7 cellular contexts compared by ENCODE assay signal in the genomic region with DNA sequence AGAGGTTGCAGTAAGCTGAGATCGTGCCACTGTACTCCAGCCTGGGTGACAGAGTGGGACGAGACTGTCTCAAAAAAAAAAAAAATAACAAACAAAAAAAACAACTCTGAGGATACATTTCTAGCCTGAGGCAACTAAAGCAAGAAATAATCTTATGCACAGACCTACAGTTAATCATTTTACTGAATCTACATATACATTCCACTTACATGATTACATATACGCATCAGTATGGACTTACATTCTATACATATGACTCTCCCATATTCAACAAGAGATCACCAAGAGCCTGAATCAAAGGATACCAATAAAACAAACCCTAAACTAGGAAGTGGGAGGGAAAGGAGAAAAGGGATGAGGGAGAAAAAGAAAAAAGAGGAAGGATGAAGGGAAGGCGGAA. TPM values are rescaled to one million over a fixed set of nuclear protein-coding genes. Genes with fewer than 3 reads are reported as not detected.
A peak's percentile ranks its signal among the peaks of the same experiment; 100 is the strongest.
DNase-seq lines count a peak whose midpoint lies in the region; ATAC-seq, FAIRE-seq and TF ChIP-seq lines count a peak whose summit lies in the region.

No MANE protein-coding gene starts in this region.

- H3K27me3 Mint-ChIP-seq in endodermal cell (ENCODE audit: insufficient read depth), result no peaks in the 10 kb centered on the region

- intact Hi-C loops in Panc1 (cut with micrococcal nuclease; ENCODE audit: unreplicated experiment) (no loop called here), psoas muscle (cut with DNase I) (loop anchor here (5.0 kb wide), 2 partner anchors 49 to 56 kb away; a partner anchor contains a TSS)

- POLR2A ChIA-PET in Panc1 (lab: Charles Lee), result interaction anchor here (0.9 kb wide), 1 partner anchor 8 kb away, joined by 4 read pairs; no protein-coding TSS in a partner anchor

- 93% methylated on average over 3 of the region's 4 CpGs; no CpG with 5 or more reads in 1 of the 2 experiments for WGBS in endodermal cell (ENCODE audit: insufficient coverage in 1 of 2, insufficient read length in 1 of 2), 2 experiments
- WGBS in psoas muscle, 3 donors, result 85 to 98% (median 92%) methylated on average over 4 of the region's 4 CpGs

- peaks cover 11% of the 10 kb centered on the region for H3K4me1 Mint-ChIP-seq in endodermal cell

- ATAC-seq in Panc1, result no peak
- no peak for ATAC-seq in psoas muscle

- H3K4me3 Mint-ChIP-seq in endodermal cell, result peak overlapping the region; percentile 92

- peaks cover 5% of the 10 kb centered on the region for H3K36me3 ChIP-seq in H7 (replicated peaks; ENCODE audit: control insufficient read depth, insufficient read depth, low read length)
- H3K36me3 ChIP-seq in Panc1 (ENCODE audit: control insufficient read depth, insufficient read depth, low read length), result no peaks in the 10 kb centered on the region
- H3K36me3 ChIP-seq in endodermal cell (ENCODE audit: control insufficient read depth, insufficient read depth, low read length), result peaks cover 41% of the 10 kb centered on the region
- peaks cover 0 to 29% of the 10 kb centered on the region in 2 donors for H3K36me3 ChIP-seq in psoas muscle (ENCODE audit: insufficient read depth in 1 of 2, low read depth in 1 of 2)

- H3K27ac Mint-ChIP-seq in endodermal cell, result peak overlapping the region; percentile 48

- in situ Hi-C loops in Panc1 (cut with HindIII; ENCODE audit: low pct_unique_long_range_greater_than_20kb, low sequenced_read_pairs), result no loop called here

- DNase-seq in H7, result no peak
- DNase-seq in Panc1 (ENCODE audit: low read depth, low spot score), result no peak
- no peak for DNase-seq in endodermal cell
- no peak for DNase-seq in psoas muscle
- DNase-seq in NCI-H69 (lab: John Stamatoyannopoulos, UW), result no peak
- DNase-seq in GM19239 (ENCODE audit: insufficient read length, low spot score), result no peak
- DNase-seq in CD1c-positive myeloid dendritic cell (ENCODE audit: extremely low spot score), result no peak

- TF ChIP-seq CTCF in Panc1 (IDR thresholded peaks at IDR 0.05) (no peak), endodermal cell (conservative IDR thresholded peaks at IDR 0.05) (no peak), psoas muscle (IDR thresholded peaks at IDR 0.05) (no peak)

- H3K4me1 ChIP-seq in Panc1 (ENCODE audit: control insufficient read depth, insufficient read depth, low read length) (peaks cover 2% of the 10 kb centered on the region; the same call in 1 of the 2 replicates), endodermal cell (ENCODE audit: control insufficient read depth, insufficient read depth, low read length) (no peaks in the 10 kb centered on the region), psoas muscle (peaks cover 15% of the 10 kb centered on the region)

- CTCF ChIA-PET in Panc1 (lab: Charles Lee), result interaction anchor here (0.7 kb wide), 1 partner anchor 8 kb away, joined by 7 read pairs; no protein-coding TSS in a partner anchor

- H3K4me3 ChIP-seq in H7 (ENCODE audit: insufficient read depth, low read depth, low read length) (peak overlapping the region; percentile 67; the same call in 1 of the 2 replicates), Panc1 (ENCODE audit: low read depth in 2 of 2, low read length in 2 of 2) (peak overlapping the region; percentile 55 to 99), endodermal cell (ENCODE audit: low read length) (peak overlapping the region; percentile 90), psoas muscle (peak overlapping the region; percentile 90)

- no peaks in the 10 kb centered on the region for H3K9me3 Mint-ChIP-seq in endodermal cell

- no peak for FAIRE-seq in GM19239 (lab: Jason Lieb, UNC)

- no peak overlapping the region for H3K9ac ChIP-seq in endodermal cell (ENCODE audit: extremely low read depth, low read length, poor library complexity, severe bottlenecking)

- BruUV-seq in Panc1 (replicated peaks; lab: Mats Ljungman, UMichigan), result no TSS peak

- H3K9me3 ChIP-seq in Panc1 (ENCODE audit: control insufficient read depth, insufficient read depth, low read depth, low read length) (no peaks in the 10 kb centered on the region), endodermal cell (ENCODE audit: control insufficient read depth, low read length) (no peaks in the 10 kb centered on the region), psoas muscle (no peaks in the 10 kb centered on the region)

- H3K36me3 Mint-ChIP-seq in endodermal cell (ENCODE audit: low read depth), result peaks cover 38% of the 10 kb centered on the region

- peak overlapping the region; percentile 88 for H3K27ac ChIP-seq in Panc1 (ENCODE audit: low read length)
- H3K27ac ChIP-seq in endodermal cell (ENCODE audit: low read depth, low read length), result no peak overlapping the region
- H3K27ac ChIP-seq in psoas muscle, result no peak overlapping the region

- H3K27me3 ChIP-seq in H7 (ENCODE audit: control insufficient read depth, insufficient read depth, low read length), result no peaks in the 10 kb centered on the region
- H3K27me3 ChIP-seq in Panc1 (ENCODE audit: control insufficient read depth, insufficient read depth, low read length), result no peaks in the 10 kb centered on the region
- H3K27me3 ChIP-seq in endodermal cell (ENCODE audit: control insufficient read depth, insufficient read depth, low read length, poor library complexity, severe bottlenecking), result no peaks in the 10 kb centered on the region
- no peaks in the 10 kb centered on the region for H3K27me3 ChIP-seq in psoas muscle (ENCODE audit: insufficient read depth in 3 of 3, low read length in 2 of 3)

RNA-seq across cellular contexts. Expression of a gene that starts 1.1 kb away (rescaled TPM):
- 54.9 and 58.1 TPM in 2 replicates for total RNA-seq in H7 (2014; rRNA removed; shearing (Covaris generic))
- total RNA-seq in Panc1 (2021; ENCODE audit: unreplicated experiment) (97.0 TPM), endodermal cell (10 to 100 TPM; 72.1 to 81.4 TPM), psoas muscle (10 to 100 TPM in 2 of 4 donors, 1 to 10 TPM in 2; 9.1 to 15.7 (median 12.2) TPM)
- 62.2 TPM for polyA plus RNA-seq in Panc1 (2012; ENCODE audit: insufficient read length)
- polyA plus RNA-seq in endodermal cell (2013, experiment 1 of 2), result 71.0 TPM
- polyA plus RNA-seq in endodermal cell (2013, experiment 2 of 2), result 64.7 TPM
- polyA plus RNA-seq in psoas muscle, result 10 to 100 TPM; 10.3 to 14.9 (median 11.4) TPM

RNA-seq across cellular contexts. Expression of a gene that starts 50.1 kb away (rescaled TPM):
- 2.8 and 3.2 TPM in 2 replicates for total RNA-seq in H7 (2014; rRNA removed; shearing (Covaris generic))
- total RNA-seq in Panc1 (2021; ENCODE audit: unreplicated experiment) (9.7 TPM), endodermal cell (1 to 10 TPM; 4.1 to 4.6 TPM), psoas muscle (1 to 10 TPM; 4.7 to 7.0 (median 5.8) TPM)
- 16.1 TPM for polyA plus RNA-seq in Panc1 (2012; ENCODE audit: insufficient read length)
- polyA plus RNA-seq in endodermal cell (2013, experiment 1 of 2), result 4.5 TPM
- 4.4 TPM for polyA plus RNA-seq in endodermal cell (2013, experiment 2 of 2)
- 10 to 100 TPM in 1 of 3 donors, 1 to 10 TPM in 2; 4.8 to 10.3 (median 5.0) TPM for polyA plus RNA-seq in psoas muscle

RNA-seq across cellular contexts. Expression of a gene that starts 50.4 kb away (rescaled TPM):
- total RNA-seq in H7 (2014; rRNA removed; shearing (Covaris generic)), result 5.1 and 7.5 TPM in 2 replicates
- total RNA-seq in Panc1 (2021; ENCODE audit: unreplicated experiment), result 11.8 TPM
- polyA plus RNA-seq in Panc1 (2012; ENCODE audit: insufficient read length), result 9.6 TPM
- total RNA-seq in endodermal cell, result 10 to 100 TPM in 1 of 2 donors, 1 to 10 TPM in 1; 8.6 to 11.2 TPM
- 8.2 TPM for polyA plus RNA-seq in endodermal cell (2013, experiment 1 of 2)
- polyA plus RNA-seq in endodermal cell (2013, experiment 2 of 2), result 6.9 TPM
- 1 to 10 TPM; 2.0 to 4.4 (median 3.5) TPM for total RNA-seq in psoas muscle
- polyA plus RNA-seq in psoas muscle, result 1 to 10 TPM; 1.3 to 7.1 (median 2.2) TPM

RNA-seq across cellular contexts. Expression of a gene that starts 58.6 kb away (rescaled TPM):
- total RNA-seq in H7 (2014; rRNA removed; shearing (Covaris generic)), result 153 and 258 TPM in 2 replicates
- total RNA-seq in Panc1 (2021; ENCODE audit: unreplicated experiment) (308 TPM), endodermal cell (100 to 1,000 TPM; 255 to 275 TPM), psoas muscle (100 to 1,000 TPM; 223 to 309 (median 252) TPM)
- 226 TPM for polyA plus RNA-seq in Panc1 (2012; ENCODE audit: insufficient read length)
- 153 TPM for polyA plus RNA-seq in endodermal cell (2013, experiment 1 of 2)
- 147 TPM for polyA plus RNA-seq in endodermal cell (2013, experiment 2 of 2)
- polyA plus RNA-seq in psoas muscle, result 100 to 1,000 TPM; 224 to 350 (median 264) TPM
